In the genomic region with DNA sequence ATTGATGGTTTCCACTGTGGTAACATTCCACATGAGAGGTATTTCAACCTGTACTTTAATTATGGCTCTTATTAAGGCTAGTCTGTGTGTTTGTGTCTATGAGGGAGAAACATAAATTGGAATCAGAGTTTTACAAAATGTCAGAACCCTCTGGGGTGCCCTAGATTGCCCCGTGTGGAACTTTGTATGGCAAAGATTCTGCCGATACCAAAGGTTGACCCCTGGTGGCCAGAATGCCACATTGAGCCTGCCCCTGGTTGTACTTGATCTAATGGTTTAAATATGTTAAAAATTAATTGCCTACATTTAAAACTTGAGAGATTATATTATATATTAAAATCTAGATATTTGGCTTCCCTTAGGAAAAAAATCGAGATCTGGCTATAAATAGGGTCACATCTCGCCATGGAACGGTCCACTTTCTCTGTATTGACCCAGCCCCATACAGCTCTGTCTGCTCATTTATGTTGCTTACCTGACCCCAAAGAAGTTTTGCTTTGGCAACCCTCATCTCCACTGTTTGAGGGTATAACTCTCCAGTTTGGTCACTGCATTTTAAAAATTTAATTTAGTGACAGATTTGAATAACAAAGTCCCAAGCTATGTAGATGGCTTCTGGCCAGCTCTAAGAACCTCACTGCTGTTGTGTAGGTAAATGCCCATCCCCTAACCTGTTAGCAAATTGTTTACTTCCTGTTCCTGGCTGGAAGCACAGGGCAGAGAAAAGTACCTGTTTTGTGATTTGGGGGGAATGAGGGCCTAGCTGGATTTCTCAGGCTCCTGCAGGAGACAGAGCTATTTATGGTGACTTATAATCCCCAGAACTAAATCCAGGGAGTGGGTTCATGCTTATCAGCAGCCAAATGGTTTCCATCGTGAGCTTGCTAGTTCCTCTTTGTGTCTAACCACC, we compare ENCODE assay signal across 8 cellular contexts.
A peak's percentile ranks its signal among the peaks of the same experiment; 100 is the strongest.
DNase-seq lines count a peak whose midpoint lies in the region; ATAC-seq and TF ChIP-seq lines count a peak whose summit lies in the region.

No MANE protein-coding gene starts in this region.

- peak; percentile 76 for TF ChIP-seq CTCF in AG04450 (IDR thresholded peaks at IDR 0.05; ENCODE audit: low read depth, low read length)
- peak; percentile 71 for TF ChIP-seq CTCF in GM12874 (IDR thresholded peaks at IDR 0.05; ENCODE audit: insufficient read depth, low read depth, low read length)

- no peak overlapping the region for H3K27ac ChIP-seq in AG04450 (ENCODE audit: low read depth, low read length)

- no peak overlapping the region for H3K27ac Mint-ChIP-seq in activated naive CD8-positive, alpha-beta T cell treated with anti-CD3 and anti-CD28 coated beads, Interleukin-2, amount 10 ng/mL, durations not matched to agents 7 days and 5 days

- no peaks in the 10 kb centered on the region for H3K36me3 Mint-ChIP-seq in activated naive CD8-positive, alpha-beta T cell treated with anti-CD3 and anti-CD28 coated beads, Interleukin-2, amount 10 ng/mL, durations not matched to agents 7 days and 5 days

- H3K4me3 ChIP-seq in AG04450 (ENCODE audit: low read depth, low read length), result no peak overlapping the region

- H3K4me1 Mint-ChIP-seq in activated naive CD8-positive, alpha-beta T cell treated with anti-CD3 and anti-CD28 coated beads, Interleukin-2, amount 10 ng/mL, durations not matched to agents 7 days and 5 days, result peaks cover 13% of the 10 kb centered on the region

- H3K27me3 ChIP-seq in AG04450 (ENCODE audit: control insufficient read depth, insufficient read depth, low read length), result no peaks in the 10 kb centered on the region

- peak; percentile 80 for ATAC-seq in HG03175 (IDR thresholded peaks at IDR 0.05; ENCODE audit: unreplicated experiment)
- peak; percentile 86 for ATAC-seq in activated naive CD8-positive, alpha-beta T cell treated with anti-CD3 and anti-CD28 coated beads, Interleukin-2, amount 10 ng/mL, durations not matched to agents 7 days and 5 days (ENCODE audit: low read depth)

- no peaks in the 10 kb centered on the region for H3K9me3 ChIP-seq in AG04450 (ENCODE audit: control insufficient read depth, insufficient read depth, low read length)

- no peak overlapping the region for H3K4me3 Mint-ChIP-seq in activated naive CD8-positive, alpha-beta T cell treated with anti-CD3 and anti-CD28 coated beads, Interleukin-2, amount 10 ng/mL, durations not matched to agents 7 days and 5 days

- no peaks in the 10 kb centered on the region for H3K9me3 Mint-ChIP-seq in activated naive CD8-positive, alpha-beta T cell treated with anti-CD3 and anti-CD28 coated beads, Interleukin-2, amount 10 ng/mL, durations not matched to agents 7 days and 5 days

- DNase-seq in AG04450 (ENCODE audit: low read depth, low spot score) (no peak), RPMI8226 (peak; percentile 70), iPS-NIHi11 (ENCODE audit: low spot score) (peak; percentile 63), cortex of kidney (lab: John Stamatoyannopoulos, UW) (no peak)
- DNase-seq in activated naive CD8-positive, alpha-beta T cell treated with anti-CD3 and anti-CD28 coated beads, Interleukin-2, amount 10 ng/mL, durations not matched to agents 7 days and 5 days, result peak; percentile 65
- DNase-seq in stimulated activated CD4-positive, alpha-beta T cell treated with anti-CD3 and anti-CD28 coated beads, Interleukin-4, amount 100 ng/mL, for 1 hour, result peak; percentile 45

- H3K27me3 Mint-ChIP-seq in activated naive CD8-positive, alpha-beta T cell treated with anti-CD3 and anti-CD28 coated beads, Interleukin-2, amount 10 ng/mL, durations not matched to agents 7 days and 5 days, result no peaks in the 10 kb centered on the region

- POLR2A ChIA-PET in AG04450 (lab: Yijun Ruan, JAX), result no interaction called here
- POLR2A ChIA-PET in activated naive CD8-positive, alpha-beta T cell treated with anti-CD3 and anti-CD28 coated beads, Interleukin-2, amount 10 ng/mL, durations not matched to agents 7 days and 5 days (lab: Charles Lee), result interaction anchor here (1.2 to 1.3 kb wide), 3 partner anchors 51 to 94 kb away, joined by 4 read pairs; no protein-coding TSS in a partner anchor

- CTCF ChIA-PET in AG04450 (lab: Charles Lee), result interaction anchor here (0.6 to 2.7 kb wide), 5 partner anchors 8 to 508 kb away, joined by 3 to 10 read pairs (median 4); no protein-coding TSS in a partner anchor

Comparison
In these comparisons a context has a peak if more than half of its experiments do, and no peak if none do; other contexts are left out.
1. DNase-seq: peak in RPMI8226 (single experiment), activated naive CD8-positive, alpha-beta T cell treated with anti-CD3 and anti-CD28 coated beads, Interleukin-2, amount 10 ng/mL, durations not matched to agents 7 days and 5 days (single experiment), iPS-NIHi11 (single experiment) and stimulated activated CD4-positive, alpha-beta T cell treated with anti-CD3 and anti-CD28 coated beads, Interleukin-4, amount 100 ng/mL, for 1 hour (single experiment); none in AG04450 (single experiment) and cortex of kidney (single experiment).